Comparison of ENCODE assay signal across 12 cellular contexts in the genomic region with DNA sequence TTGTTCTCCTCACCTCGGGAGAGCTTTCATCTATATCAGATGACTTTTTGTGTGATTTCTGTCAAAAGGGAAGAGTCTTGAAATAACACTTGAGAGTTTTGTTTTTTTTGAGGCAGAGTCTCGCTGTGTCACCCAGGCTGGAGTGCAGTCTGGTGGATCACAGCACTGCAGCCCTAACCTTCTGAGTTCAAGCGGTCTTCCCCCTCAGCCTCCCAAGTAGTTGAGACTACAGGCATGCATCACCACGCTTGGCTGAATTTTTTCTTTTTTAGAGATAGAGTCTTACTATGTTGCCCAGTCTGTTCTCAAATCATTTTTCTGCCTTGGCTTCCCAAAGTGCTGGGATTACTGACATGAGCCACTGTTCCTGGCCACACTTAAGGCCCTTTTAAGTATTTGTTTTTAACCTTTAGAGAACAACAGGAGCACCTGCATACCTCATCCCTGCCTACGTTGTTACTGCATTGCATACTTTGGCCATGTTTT. TPM values are rescaled to one million over a fixed set of nuclear protein-coding genes. Genes with fewer than 3 reads are reported as not detected.
DNase-seq lines count a peak whose midpoint lies in the region; ATAC-seq, FAIRE-seq and TF ChIP-seq lines count a peak whose summit lies in the region.
"Had no signal": no experiment of that assay in that cellular context is flagged by ENCODE, and none has a peak within 500 bp of the region (broad histone marks: within the 10 kb centered on the region; RNA-seq: fewer than 3 reads in every experiment).

No MANE protein-coding gene starts in this region.

- H3K4me2 ChIP-seq in keratinocyte (ENCODE audit: control insufficient read depth, extremely low read depth, insufficient read depth, low read depth, low read length) = peak overlapping the region; percentile 94

- peak overlapping the region; percentile 83 for H3K9ac ChIP-seq in keratinocyte (ENCODE audit: control insufficient read depth, extremely low read depth, insufficient read depth, low read length)

- DNase-seq in left ventricle myocardium superior = no peak
- no peak for DNase-seq in right cardiac atrium
- peak; percentile 27 for DNase-seq in activated T-helper 1 cell treated with anti-CD3 and anti-CD28 coated beads, Interleukin-12 subunit alpha, Interleukin-12 subunit beta, Interleukin-2, Interleukin-4 antibody, amounts not matched to agents 30 ng/mL and 10 ng/mL and 1 ng/mL, durations not matched to agents 14 hours and 24 hours and 36 hours (ENCODE audit: low spot score)
- no peak for DNase-seq in keratinocyte (ENCODE audit: low read depth, low spot score)
- DNase-seq in upper lobe of right lung = no peak
- DNase-seq in dermis blood vessel endothelial cell = no peak
- no peak for DNase-seq in DMS79 treated with DMSO at 0.1 percent for 48 hours (lab: John Stamatoyannopoulos, UW)
- DNase-seq: BE2C had no signal

- peaks cover 8% of the 10 kb centered on the region for H3K4me1 ChIP-seq in right cardiac atrium (ENCODE audit: control insufficient read depth, insufficient read depth, low read length)
- peaks cover 81% of the 10 kb centered on the region for H3K4me1 ChIP-seq in keratinocyte (ENCODE audit: control insufficient read depth, extremely low read depth, insufficient read depth, low read length)
- peaks cover 30% of the 10 kb centered on the region for H3K4me1 ChIP-seq in upper lobe of right lung

- peak; percentile 22 for ATAC-seq in left ventricle myocardium superior
- no peak for ATAC-seq in right cardiac atrium
- peak; percentile 55 for ATAC-seq in upper lobe of right lung
- ATAC-seq in GM21526 (IDR thresholded peaks at IDR 0.05; ENCODE audit: low FRiP score, unreplicated experiment) = no peak

- H3K27me3 Mint-ChIP-seq in activated T-helper 1 cell treated with anti-CD3 and anti-CD28 coated beads, Interleukin-12 subunit alpha, Interleukin-12 subunit beta, Interleukin-2, Interleukin-4 antibody, amounts not matched to agents 30 ng/mL and 10 ng/mL and 1 ng/mL, durations not matched to agents 14 hours and 24 hours and 36 hours (ENCODE audit: insufficient read depth) = no peaks in the 10 kb centered on the region
- H3K27me3 Mint-ChIP-seq: IgD-negative memory B cell had no signal

- H3K36me3 ChIP-seq in keratinocyte (ENCODE audit: control insufficient read depth in 2 of 2, extremely low read depth in 1 of 2, insufficient read depth in 2 of 2, low read length in 2 of 2) (peaks cover 3 to 5% of the 10 kb centered on the region in 2 experiments), upper lobe of right lung (no peaks in the 10 kb centered on the region)
- H3K36me3 ChIP-seq: BE2C, esophagus muscularis mucosa had no signal

- no peak overlapping the region for H2AFZ ChIP-seq in keratinocyte (ENCODE audit: control insufficient read depth, low read length)

- no peak overlapping the region for H3K27ac ChIP-seq in right cardiac atrium (ENCODE audit: low read length)
- peak overlapping the region; percentile 97 for H3K27ac ChIP-seq in keratinocyte (ENCODE audit: control insufficient read depth, insufficient read depth, low read length)
- H3K27ac ChIP-seq in upper lobe of right lung = peak overlapping the region; percentile 43
- H3K27ac ChIP-seq: esophagus muscularis mucosa had no signal

- H3K9me3 ChIP-seq in right cardiac atrium (ENCODE audit: control insufficient read depth, low read length) = no peaks in the 10 kb centered on the region
- H3K9me3 ChIP-seq in keratinocyte (ENCODE audit: control insufficient read depth, low read depth, low read length) = no peaks in the 10 kb centered on the region
- H3K9me3 ChIP-seq in upper lobe of right lung = no peaks in the 10 kb centered on the region
- H3K9me3 ChIP-seq: BE2C, esophagus muscularis mucosa had no signal

- H4K20me1 ChIP-seq in keratinocyte (ENCODE audit: control insufficient read depth, extremely low read depth, insufficient read depth, low read length) = no peaks in the 10 kb centered on the region

- peaks cover 8% of the 10 kb centered on the region for H3K9me3 Mint-ChIP-seq in activated T-helper 1 cell treated with anti-CD3 and anti-CD28 coated beads, Interleukin-12 subunit alpha, Interleukin-12 subunit beta, Interleukin-2, Interleukin-4 antibody, amounts not matched to agents 30 ng/mL and 10 ng/mL and 1 ng/mL, durations not matched to agents 14 hours and 24 hours and 36 hours
- H3K9me3 Mint-ChIP-seq: IgD-negative memory B cell had no signal

- no peaks in the 10 kb centered on the region for H3K27me3 ChIP-seq in right cardiac atrium (ENCODE audit: control insufficient read depth, insufficient read depth)
- no peaks in the 10 kb centered on the region for H3K27me3 ChIP-seq in keratinocyte (ENCODE audit: control insufficient read depth, extremely low read depth, insufficient read depth, low read length)
- H3K27me3 ChIP-seq in upper lobe of right lung = no peaks in the 10 kb centered on the region
- H3K27me3 ChIP-seq: BE2C, esophagus muscularis mucosa had no signal

- H3K4me3 Mint-ChIP-seq in activated T-helper 1 cell treated with anti-CD3 and anti-CD28 coated beads, Interleukin-12 subunit alpha, Interleukin-12 subunit beta, Interleukin-2, Interleukin-4 antibody, amounts not matched to agents 30 ng/mL and 10 ng/mL and 1 ng/mL, durations not matched to agents 14 hours and 24 hours and 36 hours = peak overlapping the region; percentile 63
- H3K4me3 Mint-ChIP-seq: IgD-negative memory B cell had no signal

- peaks cover 93% of the 10 kb centered on the region for H3K79me2 ChIP-seq in keratinocyte (ENCODE audit: control insufficient read depth, insufficient read depth, low read length)

- dilution Hi-C loops in keratinocyte (cut with MboI; ENCODE audit: extremely low pct_ligation_motif_present, low sequenced_read_pairs) = no loop called here

- 72% methylated on average over 5 of the region's 5 CpGs for WGBS in right cardiac atrium

- H3K4me1 Mint-ChIP-seq in activated T-helper 1 cell treated with anti-CD3 and anti-CD28 coated beads, Interleukin-12 subunit alpha, Interleukin-12 subunit beta, Interleukin-2, Interleukin-4 antibody, amounts not matched to agents 30 ng/mL and 10 ng/mL and 1 ng/mL, durations not matched to agents 14 hours and 24 hours and 36 hours (ENCODE audit: low read depth) = peaks cover 93% of the 10 kb centered on the region

- H3K36me3 Mint-ChIP-seq in activated T-helper 1 cell treated with anti-CD3 and anti-CD28 coated beads, Interleukin-12 subunit alpha, Interleukin-12 subunit beta, Interleukin-2, Interleukin-4 antibody, amounts not matched to agents 30 ng/mL and 10 ng/mL and 1 ng/mL, durations not matched to agents 14 hours and 24 hours and 36 hours (ENCODE audit: low read depth) = peaks cover 46% of the 10 kb centered on the region
- H3K36me3 Mint-ChIP-seq: IgD-negative memory B cell had no signal

- no peak for TF ChIP-seq CTCF in keratinocyte (optimal IDR thresholded peaks at IDR 0.05 in 1 of 3, IDR thresholded peaks at IDR 0.05 in 1 of 3, conservative IDR thresholded peaks at IDR 0.05 in 1 of 3; ENCODE audit: extremely low read depth in 1 of 3, insufficient read depth in 2 of 3, low read length in 3 of 3)
- no peak for TF ChIP-seq CTCF in upper lobe of right lung (IDR thresholded peaks at IDR 0.05)

- no peaks in the 10 kb centered on the region for H3K9me1 ChIP-seq in keratinocyte (ENCODE audit: control insufficient read depth, extremely low read depth, insufficient read depth, low read length)

- H3K4me3 ChIP-seq in right cardiac atrium (ENCODE audit: low read length) (no peak overlapping the region), keratinocyte (ENCODE audit: control insufficient read depth in 2 of 3, extremely low read depth in 1 of 3, insufficient read depth in 2 of 3, low read depth in 1 of 3, low read length in 3 of 3) (peak overlapping the region; percentile 24 to 66 (median 56)), upper lobe of right lung (no peak overlapping the region)
- H3K4me3 ChIP-seq: esophagus muscularis mucosa had no signal

- peak; percentile 74 for FAIRE-seq in keratinocyte (lab: Jason Lieb, UNC)
- FAIRE-seq: GM18507 had no signal

- H3K27ac Mint-ChIP-seq in activated T-helper 1 cell treated with anti-CD3 and anti-CD28 coated beads, Interleukin-12 subunit alpha, Interleukin-12 subunit beta, Interleukin-2, Interleukin-4 antibody, amounts not matched to agents 30 ng/mL and 10 ng/mL and 1 ng/mL, durations not matched to agents 14 hours and 24 hours and 36 hours = peak overlapping the region; percentile 93
- H3K27ac Mint-ChIP-seq: IgD-negative memory B cell had no signal

- intact Hi-C loops in left ventricle myocardium superior (cut with micrococcal nuclease) = no loop called here
- intact Hi-C loops in right cardiac atrium (cut with DNase I) = no loop called here
- intact Hi-C loops in activated T-helper 1 cell treated with anti-CD3 and anti-CD28 coated beads, Interleukin-12 subunit alpha, Interleukin-12 subunit beta, Interleukin-2, Interleukin-4 antibody, amounts not matched to agents 30 ng/mL and 10 ng/mL and 1 ng/mL, durations not matched to agents 14 hours and 24 hours and 36 hours (cut with micrococcal nuclease) = loop anchor here (1.0 to 2.0 kb wide), 4 partner anchors 9 to 48 kb away; a partner anchor contains a TSS
- intact Hi-C loops in upper lobe of right lung (cut with DNase I) = no loop called here

RNA-seq across cellular contexts. Expression of a gene that starts 11.4 kb away (rescaled TPM):
- total RNA-seq in left ventricle myocardium superior = 46.3 TPM
- 10 to 100 TPM; 37.6 to 48.7 (median 41.6) TPM for total RNA-seq in right cardiac atrium
- 29.0 TPM for polyA plus RNA-seq in right cardiac atrium
- total RNA-seq in activated T-helper 1 cell treated with anti-CD3 and anti-CD28 coated beads, Interleukin-12 subunit alpha, Interleukin-12 subunit beta, Interleukin-2, Interleukin-4 antibody, amounts not matched to agents 30 ng/mL and 10 ng/mL and 1 ng/mL, durations not matched to agents 14 hours and 24 hours and 36 hours = 250 and 276 TPM in 2 replicates
- 119 to 244 TPM (median 209 TPM) in 3 replicates for polyA plus RNA-seq in keratinocyte
- polyA plus RNA-seq in keratinocyte (2011; ENCODE audit: low read depth) = 126 TPM
- polyA plus RNA-seq in keratinocyte (2011; cell fraction: cytosol; rRNA removed) = 83.4 and 168 TPM in 2 replicates
- polyA plus RNA-seq in keratinocyte (2011; cell fraction: nucleus; rRNA removed) = 141 and 143 TPM in 2 replicates
- polyA plus RNA-seq in keratinocyte (2012; ENCODE audit: low replicate concordance) = 109 and 156 TPM in 2 replicates
- 113 to 127 TPM (median 125 TPM) in 3 replicates for polyA minus RNA-seq in keratinocyte
- 103 TPM for polyA minus RNA-seq in keratinocyte (2011; cell fraction: cytosol; rRNA and poly(A)+ RNA removed)
- 127 and 253 TPM in 2 replicates for polyA minus RNA-seq in keratinocyte (2011; cell fraction: nucleus; rRNA and poly(A)+ RNA removed)
- total RNA-seq in upper lobe of right lung = 34.1 TPM
- 20.1 and 30.3 TPM in 2 replicates for total RNA-seq in dermis blood vessel endothelial cell
- polyA plus RNA-seq: IgD-negative memory B cell had no signal

Comparison
In these comparisons a context has a peak if more than half of its experiments do, and no peak if none do; other contexts are left out.
1. ATAC-seq: peak in left ventricle myocardium superior (single experiment) and upper lobe of right lung (single experiment); none in right cardiac atrium (0 of 2) and GM21526 (single experiment).
2. H3K4me3 ChIP-seq: peak in keratinocyte (3 of 3); none in right cardiac atrium (single experiment) and upper lobe of right lung (single experiment).